ENCODE assay signal across 1 cellular context in genomic region chrX:25523574-25523973, GRCh38.
TF ChIP-seq lines count a peak whose summit lies in the region.

No MANE protein-coding gene starts in this region.

TF ChIP-seq in GM23338, 12 proteins besides CTCF, POLR2A, EP300 and RAD21 (continued from another document):
- TF ChIP-seq ZNF462 (CRISPR knock-in tag; IDR thresholded peaks at IDR 0.05) = no peak
- TF ChIP-seq POLR2AphosphoS5 (IDR thresholded peaks at IDR 0.05; ENCODE audit: low read depth) = no peak
TF ChIP-seq in GM23338: peak in this region for 0.
